13 cellular contexts compared by ENCODE assay signal in the genomic region with DNA sequence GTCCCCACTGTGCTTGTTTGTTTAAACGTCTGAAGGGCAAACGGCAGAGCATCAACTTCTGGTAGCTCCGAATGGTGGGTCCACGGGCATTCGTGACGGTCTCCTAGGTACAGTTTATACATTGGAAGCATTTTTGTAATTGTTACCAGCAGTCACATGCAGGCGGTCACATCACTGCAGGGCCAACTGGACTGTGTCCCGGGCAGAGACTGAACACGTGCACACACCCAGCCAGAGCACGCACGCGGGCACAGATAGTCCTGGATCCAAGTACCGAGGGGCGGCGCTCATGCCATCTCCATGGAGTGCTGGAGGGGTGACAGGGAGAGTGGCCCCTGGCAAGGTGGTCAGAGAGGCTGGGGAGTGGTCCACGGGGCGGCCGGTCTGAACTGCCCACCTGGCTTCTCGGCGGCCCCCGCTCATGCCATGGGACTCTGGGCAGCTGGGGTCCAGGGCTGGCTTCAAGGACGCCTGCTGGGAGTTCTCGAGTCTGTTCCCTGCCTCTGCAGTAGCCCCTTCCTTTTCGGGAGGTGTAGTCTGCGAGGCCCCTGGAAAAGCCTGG.
"Had no signal": no experiment of that assay in that cellular context is flagged by ENCODE, and none has a peak within 500 bp of the region (broad histone marks: within the 10 kb centered on the region; RNA-seq: fewer than 3 reads in every experiment).

No MANE protein-coding gene starts in this region.

- DNase-seq: activated CD4-positive, alpha-beta memory T cell treated with anti-CD3 and anti-CD28 coated beads, Interleukin-2, amount 10 ng/mL, durations not matched to agents 7 days and 5 days; activated CD4-positive, alpha-beta T cell treated with anti-CD3 and anti-CD28 coated beads for 1 hour; activated CD8-positive, alpha-beta memory T cell treated with anti-CD3 and anti-CD28 coated beads, Interleukin-2, amount 50 U/mL, for 4 hours; activated gamma-delta T cell treated with Interleukin-2 at 50 U/mL for 16 hours; activated naive CD8-positive, alpha-beta T cell treated with anti-CD3 and anti-CD28 coated beads for 36 hours; activated T-cell treated with anti-CD3 and anti-CD28 coated beads, Interleukin-2, amount 50 U/mL, for 72 hours; anterior cingulate cortex; endodermal cell; erythroblast; occipital lobe; stimulated activated CD4-positive, alpha-beta T cell treated with anti-CD3 and anti-CD28 coated beads, Interleukin-15, amount 100 ng/mL, for 24 hours; stimulated activated CD4-positive, alpha-beta T cell treated with anti-CD3 and anti-CD28 coated beads, Interleukin-4, amount 100 ng/mL, for 24 hours had no signal

- H3K36me3 ChIP-seq: thoracic aorta had no signal

- H3K4me3 ChIP-seq: thoracic aorta had no signal

- H3K27ac ChIP-seq: thoracic aorta had no signal

- ATAC-seq: activated T-cell treated with anti-CD3 and anti-CD28 coated beads, Interleukin-2, amount 50 U/mL, for 72 hours had no signal

- H3K9me3 ChIP-seq: thoracic aorta had no signal
